Comparison of ENCODE assay signal across 28 cellular contexts in genomic region chr5:54936201-54936600, GRCh38. TPM values are rescaled to one million over a fixed set of nuclear protein-coding genes. Genes with fewer than 3 reads are reported as not detected.
"Had no signal": no experiment of that assay in that cellular context is flagged by ENCODE, and none has a peak within 500 bp of the region (broad histone marks: within the 10 kb centered on the region; RNA-seq: fewer than 3 reads in every experiment).

No MANE protein-coding gene starts in this region.

- H3K27me3 ChIP-seq: ascending aorta, cardiac muscle cell, neural progenitor cell had no signal

- H3K4me1 ChIP-seq: ascending aorta, esophagus muscularis mucosa, lower lobe of right lung, tibial nerve had no signal

- DNase-seq: activated CD4-positive, alpha-beta memory T cell treated with anti-CD3 and anti-CD28 coated beads, Interleukin-2, amount 10 ng/mL, durations not matched to agents 7 days and 5 days; activated CD4-positive, alpha-beta T cell treated with anti-CD3 and anti-CD28 coated beads for 1 hour; activated CD4-positive, alpha-beta T cell treated with anti-CD3 and anti-CD28 coated beads, Interleukin-2, amount 10 ng/mL, durations not matched to agents 7 days and 5 days; activated CD8-positive, alpha-beta memory T cell treated with anti-CD3 and anti-CD28 coated beads, Interleukin-2, amount 50 U/mL, for 48 hours; activated gamma-delta T cell; activated naive CD4-positive, alpha-beta T cell treated with anti-CD3 and anti-CD28 coated beads, Interleukin-2, amount 10 ng/mL, durations not matched to agents 7 days and 5 days; activated naive CD8-positive, alpha-beta T cell treated with anti-CD3 and anti-CD28 coated beads, Interleukin-2, amount 10 ng/mL, durations not matched to agents 7 days and 5 days; activated T-cell treated with anti-CD3 and anti-CD28 coated beads, Interleukin-2, amount 50 U/mL, for 24 hours; cerebellar nuclear complex; cortex of kidney; endodermal cell; kidney glomerular epithelial cell; lower lobe of right lung; mesenchymal stem cell; natural killer cell; occipital lobe; right cardiac atrium; stimulated activated naive CD4-positive, alpha-beta T cell had no signal

- H3K9me3 ChIP-seq: ascending aorta, esophagus muscularis mucosa, lower lobe of right lung, tibial nerve had no signal

- H3K36me3 ChIP-seq: ascending aorta, cardiac muscle cell, esophagus muscularis mucosa, lower lobe of right lung, neural progenitor cell, tibial nerve had no signal

- H3K27ac ChIP-seq: ascending aorta, cardiac muscle cell, esophagus muscularis mucosa, lower lobe of right lung, neural progenitor cell, tibial nerve had no signal

- H3K4me3 ChIP-seq: ascending aorta, cardiac muscle cell, esophagus muscularis mucosa, lower lobe of right lung, neural progenitor cell, tibial nerve had no signal

RNA-seq across cellular contexts. Expression of gene ESM1, which starts 49.2 kb away (rescaled TPM):
- total RNA-seq: activated CD4-positive, alpha-beta T cell treated with anti-CD3 and anti-CD28 coated beads, Interleukin-2, amount 10 ng/mL, durations not matched to agents 7 days and 5 days; ascending aorta; endodermal cell; frontal cortex; left lobe of liver; mononuclear cell; ureter; WTC11 had no signal
